ENCODE assay signal across 24 cellular contexts in the genomic region with DNA sequence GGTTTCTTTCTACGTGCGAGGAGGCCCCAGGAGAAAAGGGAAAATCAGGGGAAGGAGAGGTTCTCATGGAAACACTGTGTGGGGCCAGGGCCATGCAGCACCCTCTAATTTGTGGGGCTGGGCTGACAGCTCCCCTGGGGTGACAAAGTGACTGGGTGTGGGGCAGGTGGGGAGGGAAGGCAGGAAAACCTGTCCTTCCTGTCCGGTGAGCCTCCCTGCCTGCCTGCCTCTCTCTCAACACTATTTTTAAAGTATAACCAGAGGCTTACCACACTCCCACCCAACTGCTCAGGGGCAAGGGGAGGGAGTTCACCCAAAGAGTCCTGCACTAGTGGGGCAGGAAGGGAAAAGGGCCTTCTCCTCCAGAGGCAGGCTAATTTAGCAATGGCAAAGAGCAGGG. TPM values are rescaled to one million over a fixed set of nuclear protein-coding genes. Genes with fewer than 3 reads are reported as not detected.
DNase-seq lines count a peak whose midpoint lies in the region; ATAC-seq and TF ChIP-seq lines count a peak whose summit lies in the region.
"Had no signal": no experiment of that assay in that cellular context is flagged by ENCODE, and none has a peak within 500 bp of the region (broad histone marks: within the 10 kb centered on the region; RNA-seq: fewer than 3 reads in every experiment).

No MANE protein-coding gene starts in this region.

- H3K27me3 ChIP-seq in left lung = no peaks in the 10 kb centered on the region
- H3K27me3 ChIP-seq in heart right ventricle = no peaks in the 10 kb centered on the region
- H3K27me3 ChIP-seq: gastroesophageal sphincter had no signal

- H3K27ac ChIP-seq in left lung (no peak overlapping the region), heart right ventricle (no peak overlapping the region)
- H3K27ac ChIP-seq: gastroesophageal sphincter, left ventricle myocardium inferior, WERI-Rb-1 had no signal

- H3K4me3 ChIP-seq in left lung = no peak overlapping the region
- H3K4me3 ChIP-seq in heart right ventricle = no peak overlapping the region
- H3K4me3 ChIP-seq: gastroesophageal sphincter, left ventricle myocardium inferior had no signal

- H3K9me3 ChIP-seq in left lung (no peaks in the 10 kb centered on the region), heart right ventricle (no peaks in the 10 kb centered on the region)
- H3K9me3 ChIP-seq: gastroesophageal sphincter, left ventricle myocardium inferior had no signal

- 92 to 97% methylated on average over 3 of the region's 3 CpGs for WGBS in heart right ventricle, 2 donors

- H3K36me3 ChIP-seq in left lung (no peaks in the 10 kb centered on the region), heart right ventricle (no peaks in the 10 kb centered on the region)
- H3K36me3 ChIP-seq: gastroesophageal sphincter, left ventricle myocardium inferior, WERI-Rb-1 had no signal

- DNase-seq in NCI-H345 (lab: John Stamatoyannopoulos, UW) (peak; percentile 27), NCI-H345 treated with DMSO at 0.1 percent for 48 hours (lab: John Stamatoyannopoulos, UW; ENCODE audit: unreplicated experiment) (no peak), NCI-H748 treated with DMSO at 0.1 percent for 48 hours (lab: John Stamatoyannopoulos, UW) (peak; percentile 35), left lung (no peak), putamen (ENCODE audit: low spot score) (no peak), heart right ventricle (no peak), UCSD-AML1 (lab: John Stamatoyannopoulos, UW; ENCODE audit: unreplicated experiment) (no peak)
- DNase-seq: activated CD4-positive, alpha-beta T cell treated with anti-CD3 and anti-CD28 coated beads, Interleukin-2, amount 10 ng/mL, durations not matched to agents 24 days and 14 days; activated effector memory CD4-positive, alpha-beta T cell treated with anti-CD3 and anti-CD28 coated beads, Interleukin-2, amount 50 U/mL, for 16 hours; activated T-cell treated with anti-CD3 and anti-CD28 coated beads, Interleukin-2, amount 50 U/mL, for 1 hour; central memory CD4-positive, alpha-beta T cell; hippocampal formation; left ventricle myocardium inferior; mesendoderm; NCI-H1048; NCI-H2029; NCI-H446 treated with DMSO at 0.1 percent for 48 hours; NK-92 treated with Interleukin-12 subunit alpha and Interleukin-12 subunit beta, amount 100 ng/mL, for 24 hours; SHP77; stimulated activated naive CD4-positive, alpha-beta T cell treated with Interleukin-2 at 50 U/mL for 16 hours; WERI-Rb-1 had no signal

- H3K4me1 ChIP-seq in left lung (no peaks in the 10 kb centered on the region), heart right ventricle (peaks cover 0 to 12% (median 0%) of the 10 kb centered on the region in 9 donors)
- H3K4me1 ChIP-seq: gastroesophageal sphincter had no signal

- intact Hi-C loops in left lung (cut with DNase I) = no loop called here
- intact Hi-C loops in heart right ventricle (cut with DNase I) = loop anchor here in 1 of 10 donors (5.0 kb wide), 1 partner anchor 219 kb away; no protein-coding TSS in a partner anchor

- ATAC-seq in left lung (peak; percentile 26), heart right ventricle (no peak), HG02678 (IDR thresholded peaks at IDR 0.05; ENCODE audit: unreplicated experiment) (no peak)
- ATAC-seq: gastroesophageal sphincter, Panc1 had no signal

- TF ChIP-seq CTCF in left lung (IDR thresholded peaks at IDR 0.05) = no peak
- TF ChIP-seq CTCF in heart right ventricle (IDR thresholded peaks at IDR 0.05) = no peak

RNA-seq across cellular contexts. Expression of a gene that starts 10.5 kb away (rescaled TPM):
- 100 to 1,000 TPM; 590 to 962 TPM for total RNA-seq in left lung
- 100 to 1,000 TPM; 176 to 415 (median 210) TPM for total RNA-seq in heart right ventricle
- polyA plus RNA-seq in heart right ventricle = 100 to 1,000 TPM; 112 to 119 TPM

Comparison
In these comparisons a context has a peak if more than half of its experiments do, and no peak if none do; other contexts are left out.
1. DNase-seq: peak in NCI-H345 (single experiment) and NCI-H748 treated with DMSO at 0.1 percent for 48 hours (single experiment); none in NCI-H345 treated with DMSO at 0.1 percent for 48 hours (single experiment), left lung (0 of 2), putamen (single experiment), heart right ventricle (0 of 2) and UCSD-AML1 (single experiment).